In genomic region chr1:234611153-234611798, GRCh38 we compare ENCODE assay signal across 1 cellular context.
TF ChIP-seq lines count a peak whose summit lies in the region.

No MANE protein-coding gene starts in this region.

TF ChIP-seq in GM12878, 131 proteins besides CTCF, POLR2A, EP300 and RAD21 (continued from another document):
- TF ChIP-seq ZBTB4 (CRISPR knock-in tag; IDR thresholded peaks at IDR 0.05) (no peak), POLR2AphosphoS5 (IDR thresholded peaks at IDR 0.05; ENCODE audit: low read length) (0 out of 2 replicates have a peak, but pooled peaks have one; percentile 19), CBX3 (IDR thresholded peaks at IDR 0.05; ENCODE audit: borderline replicate concordance, low read depth) (no peak), CREM (IDR thresholded peaks at IDR 0.05; ENCODE audit: low read depth) (no peak), SMARCA5 (IDR thresholded peaks at IDR 0.05) (no peak), RELB (IDR thresholded peaks at IDR 0.05; ENCODE audit: low read depth) (no peak), PML (IDR thresholded peaks at IDR 0.05; ENCODE audit: low read length) (no peak), KAT2A (conservative IDR thresholded peaks at IDR 0.05; ENCODE audit: control insufficient read depth, low read depth, low read length) (no peak), RUNX3 (IDR thresholded peaks at IDR 0.05; ENCODE audit: low read length) (no peak), MYC (IDR thresholded peaks at IDR 0.05; ENCODE audit: insufficient read depth, insufficient read length, insufficient replicate concordance, low read length, severe bottlenecking) (no peak), PAX5 (IDR thresholded peaks at IDR 0.05; ENCODE audit: borderline replicate concordance, low read depth, low read length) (no peak), ELK1 (IDR thresholded peaks at IDR 0.05; ENCODE audit: low read depth, low read length) (no peak), ZBTB11 (CRISPR knock-in tag; IDR thresholded peaks at IDR 0.05) (no peak), NBN (IDR thresholded peaks at IDR 0.05) (peak; percentile 8; the same call in 1 of the 2 replicates), ZNF687 (IDR thresholded peaks at IDR 0.05) (no peak), NR2C2 (IDR thresholded peaks at IDR 0.05; ENCODE audit: borderline replicate concordance, control insufficient read depth, insufficient read length, low read depth) (no peak), CBX5 (IDR thresholded peaks at IDR 0.05; ENCODE audit: low read depth) (no peak)
